19 cellular contexts compared by ENCODE assay signal in genomic region chr18:50405582-50406271, GRCh38. TPM values are rescaled to one million over a fixed set of nuclear protein-coding genes. Genes with fewer than 3 reads are reported as not detected.
A peak's percentile ranks its signal among the peaks of the same experiment; 100 is the strongest.
DNase-seq lines count a peak whose midpoint lies in the region; ATAC-seq and TF ChIP-seq lines count a peak whose summit lies in the region.
"Had no signal": no experiment of that assay in that cellular context is flagged by ENCODE, and none has a peak within 500 bp of the region (broad histone marks: within the 10 kb centered on the region; RNA-seq: fewer than 3 reads in every experiment).

No MANE protein-coding gene starts in this region.

- no peak overlapping the region for H3K4me3 ChIP-seq in neural progenitor cell
- H3K4me3 ChIP-seq: tibial artery had no signal

- no peaks in the 10 kb centered on the region for H3K9me3 ChIP-seq in neural progenitor cell (ENCODE audit: low read depth)
- H3K9me3 ChIP-seq: tibial artery had no signal

- H3K27me3 Mint-ChIP-seq in WTC11 (ENCODE audit: low read depth) (peaks cover 77% of the 10 kb centered on the region), neural progenitor cell (ENCODE audit: insufficient read depth, low read depth) (peaks cover 7% of the 10 kb centered on the region)

- H3K36me3 Mint-ChIP-seq in WTC11: no peaks in the 10 kb centered on the region
- H3K36me3 Mint-ChIP-seq in neural progenitor cell: no peaks in the 10 kb centered on the region
- H3K36me3 Mint-ChIP-seq: activated CD8-positive, alpha-beta memory T cell treated with anti-CD3 and anti-CD28 coated beads, Interleukin-2, amount 10 ng/mL, durations not matched to agents 7 days and 5 days; CD14-positive monocyte; natural killer cell had no signal

- peaks cover 9% of the 10 kb centered on the region for H3F3A ChIP-seq in neural progenitor cell (ENCODE audit: low read depth)

- H3K4me3 Mint-ChIP-seq in WTC11: no peak overlapping the region
- peak overlapping the region; percentile 76 for H3K4me3 Mint-ChIP-seq in neural progenitor cell
- H3K4me3 Mint-ChIP-seq: activated CD8-positive, alpha-beta memory T cell treated with anti-CD3 and anti-CD28 coated beads, Interleukin-2, amount 10 ng/mL, durations not matched to agents 7 days and 5 days; IgD-negative memory B cell; natural killer cell had no signal

- no peaks in the 10 kb centered on the region for H3K36me3 ChIP-seq in neural progenitor cell
- H3K36me3 ChIP-seq: tibial artery, WERI-Rb-1 had no signal

- H3K4me2 ChIP-seq in neural progenitor cell: peak overlapping the region; percentile 26

- H3K79me2 ChIP-seq in neural progenitor cell (ENCODE audit: low read depth): no peaks in the 10 kb centered on the region

- POLR2A ChIA-PET in WTC11 (lab: Charles Lee): interaction anchor here (1.7 kb wide), 1 partner anchor 31 kb away, joined by 6 read pairs; the partner anchor contains the start of gene SKA1

- H3K9ac ChIP-seq in neural progenitor cell: no peak overlapping the region

- H3K27ac Mint-ChIP-seq in WTC11 (no peak overlapping the region), neural progenitor cell (peak overlapping the region; percentile 75)
- H3K27ac Mint-ChIP-seq: activated CD8-positive, alpha-beta memory T cell treated with anti-CD3 and anti-CD28 coated beads, Interleukin-2, amount 10 ng/mL, durations not matched to agents 7 days and 5 days; CD14-positive monocyte; IgD-negative memory B cell; natural killer cell had no signal

- H3K9me3 Mint-ChIP-seq in WTC11 (no peaks in the 10 kb centered on the region), neural progenitor cell (no peaks in the 10 kb centered on the region)
- H3K9me3 Mint-ChIP-seq: natural killer cell had no signal

- peaks cover 26% of the 10 kb centered on the region for H3K27me3 ChIP-seq in neural progenitor cell

- H3K27ac ChIP-seq in neural progenitor cell: no peak overlapping the region
- H3K27ac ChIP-seq: tibial artery, WERI-Rb-1 had no signal

- ATAC-seq in WTC11: peak; percentile 12
- no peak for ATAC-seq in GM21423 (IDR thresholded peaks at IDR 0.05; ENCODE audit: unreplicated experiment)
- ATAC-seq: activated CD8-positive, alpha-beta memory T cell treated with anti-CD3 and anti-CD28 coated beads, Interleukin-2, amount 10 ng/mL, durations not matched to agents 7 days and 5 days; left ventricle myocardium superior; natural killer cell; sciatic nerve had no signal

- H3K4me1 ChIP-seq in neural progenitor cell: peaks cover 56% of the 10 kb centered on the region

- H2AFZ ChIP-seq in neural progenitor cell (replicated peaks): no peak overlapping the region

- CTCF ChIA-PET in WTC11 (lab: Charles Lee): interaction anchor here (0.8 to 1.3 kb wide), 2 partner anchors 49 to 50 kb away, joined by 3 to 5 read pairs; no protein-coding TSS in a partner anchor

- peaks cover 84% of the 10 kb centered on the region for H3K4me1 Mint-ChIP-seq in WTC11
- H3K4me1 Mint-ChIP-seq in neural progenitor cell: peaks cover 60% of the 10 kb centered on the region
- H3K4me1 Mint-ChIP-seq: activated CD8-positive, alpha-beta memory T cell treated with anti-CD3 and anti-CD28 coated beads, Interleukin-2, amount 10 ng/mL, durations not matched to agents 7 days and 5 days; CD14-positive monocyte; natural killer cell had no signal

- H4K20me1 ChIP-seq in neural progenitor cell (ENCODE audit: low read depth): no peaks in the 10 kb centered on the region

- DNase-seq in DMS 273 (lab: John Stamatoyannopoulos, UW; ENCODE audit: unreplicated experiment): peak; percentile 12
- DNase-seq in DMS 273 treated with DMSO at 0.1 percent for 48 hours (lab: John Stamatoyannopoulos, UW): no peak
- DNase-seq in NCI-H187 treated with DMSO at 0.1 percent for 48 hours (lab: John Stamatoyannopoulos, UW): peak; percentile 46
- peak; percentile 31 for DNase-seq in WTC11 (ENCODE audit: low spot score)
- peak; percentile 64 for DNase-seq in neural progenitor cell (ENCODE audit: low spot score)
- DNase-seq in mesenteric fat pad (ENCODE audit: low spot score): no peak
- no peak for DNase-seq in activated CD4-positive, alpha-beta T cell treated with anti-CD3 and anti-CD28 coated beads for 1 hour
- DNase-seq: activated CD8-positive, alpha-beta memory T cell treated with anti-CD3 and anti-CD28 coated beads, Interleukin-2, amount 10 ng/mL, durations not matched to agents 7 days and 5 days; GDM1; left ventricle myocardium superior; natural killer cell; NCI-H1694 treated with DMSO at 0.1 percent for 48 hours; stimulated activated CD4-positive, alpha-beta T cell treated with anti-CD3 and anti-CD28 coated beads, Interleukin-4, amount 100 ng/mL, for 24 hours; tibial artery; WERI-Rb-1 had no signal

- TF ChIP-seq CTCF in WTC11 (IDR thresholded peaks at IDR 0.05) (no peak), neural progenitor cell (IDR thresholded peaks at IDR 0.05) (no peak)

TF ChIP-seq in WTC11, 78 proteins besides CTCF, POLR2A, EP300 and RAD21 (continues in another document):
- TF ChIP-seq CREB1 (CRISPR knock-in tag; IDR thresholded peaks at IDR 0.05) (no peak), MYBL2 (CRISPR knock-in tag; IDR thresholded peaks at IDR 0.05) (no peak), CREM (CRISPR knock-in tag; IDR thresholded peaks at IDR 0.05) (no peak), JUN (CRISPR knock-in tag; IDR thresholded peaks at IDR 0.05) (no peak), PRRX2 (CRISPR knock-in tag; IDR thresholded peaks at IDR 0.05) (no peak), TEAD1 (CRISPR knock-in tag; IDR thresholded peaks at IDR 0.05) (no peak), ZNF219 (CRISPR knock-in tag; IDR thresholded peaks at IDR 0.05; ENCODE audit: borderline replicate concordance) (no peak), PRDM15 (CRISPR knock-in tag; IDR thresholded peaks at IDR 0.05) (no peak)
- TF ChIP-seq, protein P1, sequence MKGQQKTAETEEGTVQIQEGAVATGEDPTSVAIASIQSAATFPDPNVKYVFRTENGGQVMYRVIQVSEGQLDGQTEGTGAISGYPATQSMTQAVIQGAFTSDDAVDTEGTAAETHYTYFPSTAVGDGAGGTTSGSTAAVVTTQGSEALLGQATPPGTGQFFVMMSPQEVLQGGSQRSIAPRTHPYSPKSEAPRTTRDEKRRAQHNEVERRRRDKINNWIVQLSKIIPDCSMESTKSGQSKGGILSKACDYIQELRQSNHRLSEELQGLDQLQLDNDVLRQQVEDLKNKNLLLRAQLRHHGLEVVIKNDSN (CRISPR knock-in tag; IDR thresholded peaks at IDR 0.05): no peak
- TF ChIP-seq, protein P2, sequence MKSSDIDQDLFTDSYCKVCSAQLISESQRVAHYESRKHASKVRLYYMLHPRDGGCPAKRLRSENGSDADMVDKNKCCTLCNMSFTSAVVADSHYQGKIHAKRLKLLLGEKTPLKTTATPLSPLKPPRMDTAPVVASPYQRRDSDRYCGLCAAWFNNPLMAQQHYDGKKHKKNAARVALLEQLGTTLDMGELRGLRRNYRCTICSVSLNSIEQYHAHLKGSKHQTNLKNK (CRISPR knock-in tag; IDR thresholded peaks at IDR 0.05): no peak
- TF ChIP-seq, protein P3, sequence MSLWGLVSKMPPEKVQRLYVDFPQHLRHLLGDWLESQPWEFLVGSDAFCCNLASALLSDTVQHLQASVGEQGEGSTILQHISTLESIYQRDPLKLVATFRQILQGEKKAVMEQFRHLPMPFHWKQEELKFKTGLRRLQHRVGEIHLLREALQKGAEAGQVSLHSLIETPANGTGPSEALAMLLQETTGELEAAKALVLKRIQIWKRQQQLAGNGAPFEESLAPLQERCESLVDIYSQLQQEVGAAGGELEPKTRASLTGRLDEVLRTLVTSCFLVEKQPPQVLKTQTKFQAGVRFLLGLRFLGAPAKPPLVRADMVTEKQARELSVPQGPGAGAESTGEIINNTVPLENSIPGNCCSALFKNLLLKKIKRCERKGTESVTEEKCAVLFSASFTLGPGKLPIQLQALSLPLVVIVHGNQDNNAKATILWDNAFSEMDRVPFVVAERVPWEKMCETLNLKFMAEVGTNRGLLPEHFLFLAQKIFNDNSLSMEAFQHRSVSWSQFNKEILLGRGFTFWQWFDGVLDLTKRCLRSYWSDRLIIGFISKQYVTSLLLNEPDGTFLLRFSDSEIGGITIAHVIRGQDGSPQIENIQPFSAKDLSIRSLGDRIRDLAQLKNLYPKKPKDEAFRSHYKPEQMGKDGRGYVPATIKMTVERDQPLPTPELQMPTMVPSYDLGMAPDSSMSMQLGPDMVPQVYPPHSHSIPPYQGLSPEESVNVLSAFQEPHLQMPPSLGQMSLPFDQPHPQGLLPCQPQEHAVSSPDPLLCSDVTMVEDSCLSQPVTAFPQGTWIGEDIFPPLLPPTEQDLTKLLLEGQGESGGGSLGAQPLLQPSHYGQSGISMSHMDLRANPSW (CRISPR knock-in tag; conservative IDR thresholded peaks at IDR 0.05; ENCODE audit: low read depth): no peak

RNA-seq across cellular contexts. Expression of gene SKA1, which starts 30.9 kb away (rescaled TPM):
- total RNA-seq in WTC11 (2021): 15.7 to 18.6 TPM (median 18.1 TPM) in 3 replicates
- 31.4 and 57.2 TPM in 2 replicates for total RNA-seq in neural progenitor cell (ENCODE audit: low replicate concordance)
- total RNA-seq in mesenteric fat pad: not detected

Comparison
In these comparisons a context has a peak if more than half of its experiments do, and no peak if none do; other contexts are left out.
1. DNase-seq: peak in DMS 273 (single experiment), NCI-H187 treated with DMSO at 0.1 percent for 48 hours (single experiment), WTC11 (single experiment) and neural progenitor cell (single experiment); none in DMS 273 treated with DMSO at 0.1 percent for 48 hours (single experiment), mesenteric fat pad (single experiment) and activated CD4-positive, alpha-beta T cell treated with anti-CD3 and anti-CD28 coated beads for 1 hour (single experiment).
2. RNA of gene SKA1, which starts 30.9 kb away (total RNA-seq): 31.4 to 57.2 TPM in neural progenitor cell and 15.7 to 18.6 TPM in WTC11; not detected in mesenteric fat pad (single experiment); every median in the first group is over 10 times any median in the second.